Comparison of ENCODE assay signal across 18 cellular contexts in the genomic region with DNA sequence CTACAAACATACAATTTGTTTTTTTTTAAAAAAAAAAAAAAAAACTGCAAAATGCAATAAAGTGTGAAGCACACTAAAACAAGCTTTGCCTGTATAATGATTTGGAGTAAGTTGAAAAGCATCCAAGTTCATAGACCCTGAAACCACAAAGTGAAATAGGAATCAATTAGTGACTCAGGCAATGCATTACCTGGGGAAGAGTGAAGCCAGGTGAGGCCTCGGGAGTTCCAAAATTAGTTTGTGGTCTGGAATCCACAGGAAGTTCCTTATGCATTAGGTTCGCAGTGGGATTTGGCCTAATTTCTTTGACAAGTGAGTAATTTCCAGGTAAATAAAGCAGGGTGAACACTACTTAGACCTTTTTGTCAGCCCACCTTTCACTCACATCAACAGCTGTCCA.
A peak's percentile ranks its signal among the peaks of the same experiment; 100 is the strongest.
DNase-seq lines count a peak whose midpoint lies in the region; ATAC-seq and TF ChIP-seq lines count a peak whose summit lies in the region.
"Had no signal": no experiment of that assay in that cellular context is flagged by ENCODE, and none has a peak within 500 bp of the region (broad histone marks: within the 10 kb centered on the region; RNA-seq: fewer than 3 reads in every experiment).

No MANE protein-coding gene starts in this region.

- CTCF ChIA-PET in mammary epithelial cell (lab: Charles Lee; ENCODE audit: low non-redundant PET): no interaction called here

- H2AK5ac ChIP-seq in H9 (ENCODE audit: insufficient read length, low read length): no peak overlapping the region

- BruUV-seq in mammary epithelial cell (replicated peaks; lab: Mats Ljungman, UMichigan): no TSS peak

- in situ Hi-C loops in mammary epithelial cell (cut with MboI; ENCODE audit: low sequenced_read_pairs in 2 of 2) (no loop called here), HAP-1 (cut with MboI; ENCODE audit: low sequenced_read_pairs) (no loop called here)

- intact Hi-C loops in mammary epithelial cell (cut with micrococcal nuclease): loop anchor here (2.0 kb wide), 1 partner anchor 24 kb away; no protein-coding TSS in a partner anchor

- H2BK12ac ChIP-seq in H9 (ENCODE audit: insufficient read length, low read depth, low read length): no peak overlapping the region

- no CpG with 5 or more reads among the region's 2 CpGs for WGBS in H9 (ENCODE audit: extremely low coverage, insufficient read length, low lambda C conversion rate)
- WGBS in mammary epithelial cell (ENCODE audit: low coverage, missing lambda C conversion rate): 0% methylated on average over 2 of the region's 2 CpGs

- no peaks in the 10 kb centered on the region for H3K36me3 Mint-ChIP-seq in H9 (ENCODE audit: insufficient read depth in 1 of 3, low read depth in 3 of 3)
- H3K36me3 Mint-ChIP-seq: CD8-positive, alpha-beta T cell; T-cell had no signal

- H3K36me3 ChIP-seq in mammary epithelial cell (ENCODE audit: insufficient read depth, low read length) (no peaks in the 10 kb centered on the region), HAP-1 (replicated peaks) (no peaks in the 10 kb centered on the region)
- H3K36me3 ChIP-seq: BLaER1 treated with 17β-estradiol and CSF1 and Interleukin-3, amounts not matched to agents 10 nM and 100 nM had no signal

- no peaks in the 10 kb centered on the region for H3K9me3 Mint-ChIP-seq in H9
- H3K9me3 Mint-ChIP-seq: CD8-positive, alpha-beta T cell had no signal

- H2BK20ac ChIP-seq in H9 (ENCODE audit: low read depth, low read length, poor library complexity, severe bottlenecking): no peak overlapping the region

- TF ChIP-seq CTCF in H9 (conservative IDR thresholded peaks at IDR 0.05): no peak
- no peak for TF ChIP-seq CTCF in mammary epithelial cell (conservative IDR thresholded peaks at IDR 0.05 in 1 of 2, IDR thresholded peaks at IDR 0.05 in 1 of 2; ENCODE audit: extremely low read depth in 1 of 2, insufficient read depth in 1 of 2, low read depth in 1 of 2, low read length in 2 of 2)

- H3K27ac ChIP-seq in H9 (ENCODE audit: insufficient read length, low read depth, low read length): no peak overlapping the region
- H3K27ac ChIP-seq in mammary epithelial cell (ENCODE audit: insufficient read depth, low read depth, low read length): no peak overlapping the region
- H3K27ac ChIP-seq: BLaER1 treated with 17β-estradiol and CSF1 and Interleukin-3, amounts not matched to agents 10 nM and 100 nM; KMS-11 had no signal

- no peaks in the 10 kb centered on the region for H3K79me1 ChIP-seq in H9 (ENCODE audit: insufficient read depth, low read depth, low read length, poor library complexity, severe bottlenecking)

- DNase-seq in H9 (no peak), NCI-H146 treated with DMSO at 0.1 percent for 48 hours (lab: John Stamatoyannopoulos, UW; ENCODE audit: unreplicated experiment) (peak; percentile 80), mammary epithelial cell (peak; percentile 95), left kidney (ENCODE audit: low read depth, low spot score) (peak; percentile 39), HAP-1 (ENCODE audit: low spot score in 2 of 2) (no peak), NCI-H1092 treated with DMSO at 0.1 percent for 48 hours (lab: John Stamatoyannopoulos, UW) (no peak)
- DNase-seq: CD8-positive, alpha-beta T cell; DMS79; H7; NCI-H1694 treated with DMSO at 0.1 percent for 48 hours; NCI-H526; NK-92 treated with Interleukin-12 subunit alpha and Interleukin-12 subunit beta, amount 100 ng/mL, for 24 hours; SHP77 treated with DMSO at 0.1 percent for 48 hours; SK-N-SH; T-cell had no signal

- dilution Hi-C loops in mammary epithelial cell (cut with HindIII; ENCODE audit: low sequenced_read_pairs): no loop called here

- H3K4me3 Mint-ChIP-seq in H9: no peak overlapping the region
- H3K4me3 Mint-ChIP-seq: CD8-positive, alpha-beta T cell; T-cell had no signal

- H3K4me3 ChIP-seq in mammary epithelial cell (replicated peaks in 1 of 3; ENCODE audit: insufficient read depth in 1 of 3, low read depth in 2 of 3, low read length in 3 of 3) (no peak overlapping the region), HAP-1 (no peak overlapping the region)
- H3K4me3 ChIP-seq: BLaER1 treated with 17β-estradiol and CSF1 and Interleukin-3, amounts not matched to agents 10 nM and 100 nM had no signal

- H3K27ac Mint-ChIP-seq in H9: peak overlapping the region in 2 of 3 experiments; percentile 50 to 58; a peak in 1 of 7 replicates
- H3K27ac Mint-ChIP-seq: CD8-positive, alpha-beta T cell; T-cell had no signal

- no peak overlapping the region for H3K4me2 ChIP-seq in H9 (ENCODE audit: insufficient read depth, insufficient read length, low read length)
- H3K4me2 ChIP-seq in mammary epithelial cell (ENCODE audit: insufficient read depth, low read depth, low read length): peak overlapping the region; percentile 32
- H3K4me2 ChIP-seq: BLaER1 treated with 17β-estradiol and CSF1 and Interleukin-3, amounts not matched to agents 10 nM and 100 nM; KMS-11; SK-N-SH had no signal

- H3K23me2 ChIP-seq in H9 (ENCODE audit: insufficient read length, low read depth, low read length, poor library complexity, severe bottlenecking): no peaks in the 10 kb centered on the region

- no peaks in the 10 kb centered on the region for H3K9me3 ChIP-seq in H9 (ENCODE audit: control insufficient read depth, low read depth, low read length)
- H3K9me3 ChIP-seq in mammary epithelial cell (replicated peaks; ENCODE audit: insufficient read depth, low read length): no peaks in the 10 kb centered on the region
- H3K9me3 ChIP-seq in HAP-1: no peaks in the 10 kb centered on the region
- H3K9me3 ChIP-seq: BLaER1 treated with 17β-estradiol and CSF1 and Interleukin-3, amounts not matched to agents 10 nM and 100 nM; SK-N-SH had no signal

- H2BK120ac ChIP-seq in H9 (ENCODE audit: low read depth, low read length, poor library complexity, severe bottlenecking): no peak overlapping the region

- H3K4me1 Mint-ChIP-seq in H9: peaks cover 7 to 13% of the 10 kb centered on the region in 2 experiments
- H3K4me1 Mint-ChIP-seq: T-cell had no signal

- H3T11ph ChIP-seq in H9 (ENCODE audit: low read length): no peak overlapping the region

- H3K27me3 Mint-ChIP-seq in H9 (ENCODE audit: low read depth): no peaks in the 10 kb centered on the region
- H3K27me3 Mint-ChIP-seq: T-cell had no signal

- H3K27me3 ChIP-seq in H9 (ENCODE audit: insufficient read depth, low read length) (no peaks in the 10 kb centered on the region), mammary epithelial cell (ENCODE audit: insufficient read depth, low read length) (no peaks in the 10 kb centered on the region), HAP-1 (ENCODE audit: low read depth) (no peaks in the 10 kb centered on the region)
- H3K27me3 ChIP-seq: BLaER1 treated with 17β-estradiol and CSF1 and Interleukin-3, amounts not matched to agents 10 nM and 100 nM had no signal

- no peak overlapping the region for H3K23ac ChIP-seq in H9 (ENCODE audit: insufficient read length, low read depth, low read length)

- no peak overlapping the region for H2AFZ ChIP-seq in H9 (ENCODE audit: low read length)
- no peak overlapping the region for H2AFZ ChIP-seq in mammary epithelial cell (ENCODE audit: low read depth, low read length)

- no peak overlapping the region for H4K91ac ChIP-seq in H9 (ENCODE audit: insufficient read length, low read depth, low read length)

- H2BK15ac ChIP-seq in H9 (ENCODE audit: low read depth, low read length): no peak overlapping the region

- no peak overlapping the region for H2BK5ac ChIP-seq in H9 (ENCODE audit: insufficient read length, low read length)

- H3K9ac ChIP-seq in H9 (ENCODE audit: extremely low read depth, insufficient read length, low read length): no peak overlapping the region
- H3K9ac ChIP-seq in mammary epithelial cell (ENCODE audit: insufficient read depth, low read length): no peak overlapping the region
- H3K9ac ChIP-seq: BLaER1 treated with 17β-estradiol and CSF1 and Interleukin-3, amounts not matched to agents 10 nM and 100 nM; KMS-11; SK-N-SH had no signal

- no peak overlapping the region for H4K5ac ChIP-seq in H9 (ENCODE audit: insufficient read length, low read depth, low read length)

- H3K18ac ChIP-seq in H9 (ENCODE audit: insufficient read length, low read depth, low read length): no peak overlapping the region

- no peaks in the 10 kb centered on the region for H4K20me1 ChIP-seq in H9 (ENCODE audit: control insufficient read depth, insufficient read depth, insufficient read length)
- H4K20me1 ChIP-seq in mammary epithelial cell (ENCODE audit: insufficient read depth, low read length): no peaks in the 10 kb centered on the region
- H4K20me1 ChIP-seq: BLaER1 treated with 17β-estradiol and CSF1 and Interleukin-3, amounts not matched to agents 10 nM and 100 nM had no signal

- no peak overlapping the region for H3K56ac ChIP-seq in H9 (ENCODE audit: insufficient read length, low read depth, low read length)

- H3K4ac ChIP-seq in H9 (ENCODE audit: low read depth, low read length): no peak overlapping the region

- H4K8ac ChIP-seq in H9 (replicated peaks; ENCODE audit: insufficient read length, low read depth, low read length): no peak overlapping the region

- no peak overlapping the region for H3K14ac ChIP-seq in H9 (ENCODE audit: insufficient read depth, low read length)

- no peak for ATAC-seq in GM18909 (IDR thresholded peaks at IDR 0.05; ENCODE audit: poor library complexity, unreplicated experiment)
- ATAC-seq: CD8-positive, alpha-beta T cell; T-cell had no signal

- H3K4me1 ChIP-seq in H9 (ENCODE audit: insufficient read depth, low read length): no peaks in the 10 kb centered on the region
- H3K4me1 ChIP-seq in mammary epithelial cell (ENCODE audit: insufficient read depth, low read length): peaks cover 28% of the 10 kb centered on the region
- no peaks in the 10 kb centered on the region for H3K4me1 ChIP-seq in HAP-1

- H3K79me2 ChIP-seq in H9 (ENCODE audit: insufficient read depth, low read length) (no peaks in the 10 kb centered on the region), mammary epithelial cell (ENCODE audit: insufficient read depth, low read length) (no peaks in the 10 kb centered on the region)

Comparison
In these comparisons a context has a peak if more than half of its experiments do, and no peak if none do; other contexts are left out.
1. DNase-seq: peak in NCI-H146 treated with DMSO at 0.1 percent for 48 hours (single experiment), mammary epithelial cell (single experiment) and left kidney (single experiment); none in H9 (single experiment), HAP-1 (0 of 2) and NCI-H1092 treated with DMSO at 0.1 percent for 48 hours (single experiment).